1 cellular context compared by ENCODE assay signal in the genomic region with DNA sequence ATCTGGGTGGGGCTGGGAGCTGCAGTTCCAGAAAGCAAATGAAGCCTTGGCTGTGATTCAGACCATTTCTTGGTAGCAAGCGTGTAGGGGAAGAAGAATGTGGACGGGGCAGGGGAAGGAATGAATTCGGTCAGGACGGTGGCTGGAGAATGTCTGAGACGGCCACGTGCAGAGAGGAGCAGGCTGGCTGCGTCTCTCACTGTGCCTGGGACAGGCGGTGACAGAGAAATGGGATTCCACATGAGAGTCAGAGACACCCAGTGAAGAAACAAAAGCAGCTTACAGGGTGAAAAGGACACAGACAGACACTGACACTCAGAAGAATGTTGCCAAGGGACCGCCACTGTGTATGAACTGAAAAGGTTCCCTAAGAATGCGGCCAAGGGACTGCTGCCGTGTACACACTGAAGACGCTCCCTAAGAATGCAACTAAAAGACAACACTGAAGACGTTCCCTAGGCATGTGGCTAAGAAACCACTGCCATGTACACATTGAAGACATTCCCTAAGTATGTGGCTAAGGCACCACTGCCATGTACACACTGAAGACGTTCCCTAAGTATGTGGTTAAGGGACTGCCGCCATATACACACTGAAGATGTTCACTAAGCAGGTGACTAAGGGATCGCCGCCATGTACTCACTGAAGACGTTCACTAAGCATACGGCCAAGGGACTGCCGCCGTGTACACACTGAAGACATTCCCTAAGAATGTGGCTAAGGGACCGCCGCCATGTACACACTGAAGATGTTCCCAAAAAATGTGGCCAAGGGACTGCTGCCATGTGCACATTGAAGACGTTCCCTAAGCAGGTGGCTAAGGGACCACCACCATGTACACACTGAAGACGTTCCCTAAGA.
TF ChIP-seq lines count a peak whose summit lies in the region.

No MANE protein-coding gene starts in this region.

TF ChIP-seq in H1, 55 proteins besides CTCF, POLR2A, EP300 and RAD21:
- TF ChIP-seq YY1 (IDR thresholded peaks at IDR 0.05; ENCODE audit: low read depth, low read length) = peak; percentile 36; the same call in 1 of the 2 replicates
- 0 out of 2 replicates have a peak, but pooled peaks have one; percentile 16 for TF ChIP-seq POLR2AphosphoS5 (IDR thresholded peaks at IDR 0.05; ENCODE audit: low read depth, low read length)
- TF ChIP-seq CHD2 (IDR thresholded peaks at IDR 0.05; ENCODE audit: low read length) = no peak
- TF ChIP-seq EGR1 (IDR thresholded peaks at IDR 0.05; ENCODE audit: borderline replicate concordance, low read depth, low read length) = peak; percentile 32; the same call in 1 of the 2 replicates
- TF ChIP-seq EZH2 (IDR thresholded peaks at IDR 0.05; ENCODE audit: low read depth, low read length, severe bottlenecking) = no peak
- no peak for TF ChIP-seq SAP30 (IDR thresholded peaks at IDR 0.05; ENCODE audit: insufficient read depth, insufficient replicate concordance, low read length)
- TF ChIP-seq TEAD4 (IDR thresholded peaks at IDR 0.05; ENCODE audit: low read depth, low read length) = peak; percentile 81
- peak; percentile 98 for TF ChIP-seq KDM1A (IDR thresholded peaks at IDR 0.05; ENCODE audit: borderline replicate concordance, low read length)
- TF ChIP-seq, protein P1, sequence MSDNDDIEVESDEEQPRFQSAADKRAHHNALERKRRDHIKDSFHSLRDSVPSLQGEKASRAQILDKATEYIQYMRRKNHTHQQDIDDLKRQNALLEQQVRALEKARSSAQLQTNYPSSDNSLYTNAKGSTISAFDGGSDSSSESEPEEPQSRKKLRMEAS (IDR thresholded peaks at IDR 0.05) = peak; percentile 75; the same call in 1 of the 2 replicates
- TF ChIP-seq JUN (IDR thresholded peaks at IDR 0.05; ENCODE audit: low read depth, low read length) = no peak
- 0 out of 2 replicates have a peak, but pooled peaks have one; percentile 29 for TF ChIP-seq CREB1 (IDR thresholded peaks at IDR 0.05)
